15 cellular contexts compared by ENCODE assay signal in genomic region chr22:28989484-28989883, GRCh38.
A peak's percentile ranks its signal among the peaks of the same experiment; 100 is the strongest.
DNase-seq lines count a peak whose midpoint lies in the region; ATAC-seq and TF ChIP-seq lines count a peak whose summit lies in the region.
"Had no signal": no experiment of that assay in that cellular context is flagged by ENCODE, and none has a peak within 500 bp of the region (broad histone marks: within the 10 kb centered on the region; RNA-seq: fewer than 3 reads in every experiment).

No MANE protein-coding gene starts in this region.

- H3K27ac ChIP-seq in HUES64 (ENCODE audit: low read depth, low read length) (peak overlapping the region; percentile 97), adipose tissue (ENCODE audit: low read depth, low read length) (peak overlapping the region; percentile 70), iPS DF 6.9 (ENCODE audit: low read length) (peak overlapping the region; percentile 98), sigmoid colon (peak overlapping the region; percentile 55 to 68 (median 62))
- H3K27ac ChIP-seq: SJSA1 had no signal

- no peak for DNase-seq in iPS DF 6.9 (ENCODE audit: low read depth, low spot score)
- peak; percentile 66 for DNase-seq in sigmoid colon
- no peak for DNase-seq in effector memory CD8-positive, alpha-beta T cell
- no peak for DNase-seq in stimulated activated CD4-positive, alpha-beta T cell treated with anti-CD3 and anti-CD28 coated beads, Interleukin-12 subunit alpha, Interleukin-12 subunit beta, amount 100 ng/mL, for 4 hours
- DNase-seq: activated naive CD4-positive, alpha-beta T cell treated with anti-CD3 and anti-CD28 coated beads, Interleukin-2, amount 10 ng/mL, durations not matched to agents 7 days and 5 days; activated T-cell treated with anti-CD3 and anti-CD28 coated beads for 4 hours; foreskin melanocyte; MM.1S; NCI-H2029 treated with DMSO at 0.1 percent for 48 hours; NCI-H526; OCI-M1 had no signal

- peaks cover 0 to 2% of the 10 kb centered on the region in 2 donors for H3K9me3 Mint-ChIP-seq in effector memory CD8-positive, alpha-beta T cell

- peaks cover 3% of the 10 kb centered on the region; the same call in 1 of the 2 replicates for H3K9me3 ChIP-seq in HUES64 (ENCODE audit: insufficient read depth, low read depth, low read length)
- H3K9me3 ChIP-seq in iPS DF 6.9 (ENCODE audit: control insufficient read depth, insufficient read depth, low read length), result no peaks in the 10 kb centered on the region
- no peaks in the 10 kb centered on the region for H3K9me3 ChIP-seq in sigmoid colon
- H3K9me3 ChIP-seq: SJSA1 had no signal

- TF ChIP-seq CTCF in sigmoid colon (IDR thresholded peaks at IDR 0.05), result no peak

- no peak for TF ChIP-seq POLR2A in sigmoid colon (IDR thresholded peaks at IDR 0.05)

- no peaks in the 10 kb centered on the region for H3K36me3 Mint-ChIP-seq in effector memory CD8-positive, alpha-beta T cell (ENCODE audit: insufficient read depth)
- H3K36me3 Mint-ChIP-seq: activated naive CD4-positive, alpha-beta T cell treated with anti-CD3 and anti-CD28 coated beads, Interleukin-2, amount 10 ng/mL, durations not matched to agents 7 days and 5 days had no signal

- peaks cover 0 to 18% of the 10 kb centered on the region in 2 donors for H3K27me3 Mint-ChIP-seq in effector memory CD8-positive, alpha-beta T cell

- H3K4me1 Mint-ChIP-seq in effector memory CD8-positive, alpha-beta T cell (ENCODE audit: low read depth in 2 of 2), result no peaks in the 10 kb centered on the region
- H3K4me1 Mint-ChIP-seq: activated naive CD4-positive, alpha-beta T cell treated with anti-CD3 and anti-CD28 coated beads, Interleukin-2, amount 10 ng/mL, durations not matched to agents 7 days and 5 days had no signal

- WGBS in HUES64, result 30% methylated on average over 7 of the region's 7 CpGs
- WGBS in adipose tissue, 3 donors, result 42 to 78% (median 45%) methylated on average over 7 of the region's 7 CpGs
- no CpG with 5 or more reads among the region's 7 CpGs for WGBS in iPS DF 6.9 (ENCODE audit: insufficient coverage, insufficient read length)
- 74 to 83% methylated on average over 7 of the region's 7 CpGs for WGBS in sigmoid colon, 2 donors

- H3K36me3 ChIP-seq in HUES64 (ENCODE audit: insufficient read depth, low read length) (peaks cover 43% of the 10 kb centered on the region), iPS DF 6.9 (ENCODE audit: control insufficient read depth, insufficient read depth, low read length) (no peaks in the 10 kb centered on the region), sigmoid colon (no peaks in the 10 kb centered on the region)

- H3K9ac ChIP-seq in HUES64 (ENCODE audit: low read depth, low read length), result peak overlapping the region; percentile 68

- no peak overlapping the region for H3K27ac Mint-ChIP-seq in effector memory CD8-positive, alpha-beta T cell
- H3K27ac Mint-ChIP-seq: activated naive CD4-positive, alpha-beta T cell treated with anti-CD3 and anti-CD28 coated beads, Interleukin-2, amount 10 ng/mL, durations not matched to agents 7 days and 5 days had no signal

- TF ChIP-seq EP300 in sigmoid colon (IDR thresholded peaks at IDR 0.05), result no peak

- ATAC-seq in HG03460 (IDR thresholded peaks at IDR 0.05; ENCODE audit: unreplicated experiment), result no peak
- no peak for ATAC-seq in effector memory CD8-positive, alpha-beta T cell (replicated peaks)

- H3K4me1 ChIP-seq in HUES64 (ENCODE audit: insufficient read depth, low read length), result peaks cover 48% of the 10 kb centered on the region
- H3K4me1 ChIP-seq in iPS DF 6.9 (ENCODE audit: control insufficient read depth, insufficient read depth, low read length), result peaks cover 6% of the 10 kb centered on the region
- peaks cover 0 to 36% (median 27%) of the 10 kb centered on the region in 4 donors for H3K4me1 ChIP-seq in sigmoid colon
- H3K4me1 ChIP-seq: SJSA1 had no signal

- H3K27me3 ChIP-seq in HUES64 (ENCODE audit: insufficient read depth, low read length) (no peaks in the 10 kb centered on the region), iPS DF 6.9 (ENCODE audit: control insufficient read depth, insufficient read depth, low read length) (no peaks in the 10 kb centered on the region; the same call in 1 of the 2 replicates), sigmoid colon (no peaks in the 10 kb centered on the region)
- H3K27me3 ChIP-seq: SJSA1 had no signal

- no peak overlapping the region for H3K4me3 Mint-ChIP-seq in effector memory CD8-positive, alpha-beta T cell
- H3K4me3 Mint-ChIP-seq: activated naive CD4-positive, alpha-beta T cell treated with anti-CD3 and anti-CD28 coated beads, Interleukin-2, amount 10 ng/mL, durations not matched to agents 7 days and 5 days had no signal

- H3K4me3 ChIP-seq in HUES64 (ENCODE audit: low read length) (peak overlapping the region; percentile 23), iPS DF 6.9 (ENCODE audit: low read length) (no peak overlapping the region), sigmoid colon (no peak overlapping the region)
- H3K4me3 ChIP-seq: SJSA1 had no signal

- intact Hi-C loops in sigmoid colon (cut with DNase I), result loop anchor here (5.0 kb wide), 1 partner anchor 43 kb away; no protein-coding TSS in a partner anchor
